Comparison of ENCODE assay signal across 16 cellular contexts in the genomic region with DNA sequence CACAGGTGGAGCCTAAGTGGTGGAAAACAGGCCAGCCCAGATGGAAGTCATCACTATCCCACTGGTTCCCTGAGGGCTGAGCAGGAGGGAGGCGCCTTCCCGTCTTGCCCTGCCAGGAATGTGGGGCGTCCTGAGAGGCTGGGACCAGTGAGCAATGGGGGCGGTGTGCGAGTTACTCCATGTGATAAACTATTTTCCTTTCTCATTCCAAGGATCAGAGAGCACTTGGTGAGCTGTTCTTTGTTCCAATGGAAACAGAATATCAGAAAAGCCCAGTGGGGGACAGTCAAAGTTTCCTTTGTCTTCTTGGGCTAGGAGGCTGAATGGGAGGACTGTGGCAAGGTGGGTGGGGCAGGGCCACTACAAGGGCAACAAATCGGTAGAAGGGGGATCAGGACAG.
DNase-seq lines count a peak whose midpoint lies in the region; ATAC-seq, FAIRE-seq and TF ChIP-seq lines count a peak whose summit lies in the region.
"Had no signal": no experiment of that assay in that cellular context is flagged by ENCODE, and none has a peak within 500 bp of the region (broad histone marks: within the 10 kb centered on the region; RNA-seq: fewer than 3 reads in every experiment).

No MANE protein-coding gene starts in this region.

- DNase-seq in AG09309 (ENCODE audit: low read depth) (peak; percentile 17), RPMI7951 (ENCODE audit: low read depth) (peak; percentile 58), left cardiac atrium (peak; percentile 75), omental fat pad (ENCODE audit: low spot score) (no peak), glomerular visceral epithelial cell (ENCODE audit: extremely low spot score) (no peak), kidney glomerular epithelial cell (lab: John Stamatoyannopoulos, UW) (no peak), GM12892 (ENCODE audit: insufficient read length) (no peak), NCI-H1417 treated with DMSO at 0.1 percent for 48 hours (lab: John Stamatoyannopoulos, UW) (no peak)
- DNase-seq: activated CD4-positive, alpha-beta T cell treated with anti-CD3 and anti-CD28 coated beads for 1 hour; activated naive CD8-positive, alpha-beta T cell treated with anti-CD3 and anti-CD28 coated beads, Interleukin-2, amount 50 U/mL, for 24 hours; NCI-H1930; NCI-H526 treated with DMSO at 0.1 percent for 48 hours; RPMI8226; stimulated activated naive CD4-positive, alpha-beta T cell treated with Interleukin-2 at 50 U/mL for 16 hours had no signal

- FAIRE-seq in GM12892 (lab: Jason Lieb, UNC), result no peak

- TF ChIP-seq CTCF in AG09309 (IDR thresholded peaks at IDR 0.05; ENCODE audit: control insufficient read depth, insufficient read depth, low read depth, low read length, missing control alignments) (no peak), omental fat pad (IDR thresholded peaks at IDR 0.05) (no peak)

- H3K4me3 ChIP-seq in AG09309 (ENCODE audit: control insufficient read depth, low read depth, low read length), result no peak overlapping the region
- H3K4me3 ChIP-seq: A549, HAP-1 had no signal

- TF ChIP-seq POLR2A in GM12892 (IDR thresholded peaks at IDR 0.05; ENCODE audit: low read depth, low read length), result no peak

- ATAC-seq in left cardiac atrium, result peak; percentile 58 to 89
- ATAC-seq in omental fat pad (ENCODE audit: low FRiP score), result peak; percentile 38
- ATAC-seq: A549; activated naive CD8-positive, alpha-beta T cell treated with anti-CD3 and anti-CD28 coated beads, Interleukin-2, amount 50 U/mL, for 24 hours had no signal

- intact Hi-C loops in left cardiac atrium (cut with DNase I), result loop anchor here in 1 of 2 donors (5.0 kb wide), 1 partner anchor 130 kb away; no protein-coding TSS in a partner anchor

Comparison
In these comparisons a context has a peak if more than half of its experiments do, and no peak if none do; other contexts are left out.
1. DNase-seq: peak in AG09309 (single experiment), RPMI7951 (single experiment) and left cardiac atrium (single experiment); none in omental fat pad (single experiment), glomerular visceral epithelial cell (single experiment), kidney glomerular epithelial cell (single experiment), GM12892 (single experiment) and NCI-H1417 treated with DMSO at 0.1 percent for 48 hours (single experiment).